In the genomic region with DNA sequence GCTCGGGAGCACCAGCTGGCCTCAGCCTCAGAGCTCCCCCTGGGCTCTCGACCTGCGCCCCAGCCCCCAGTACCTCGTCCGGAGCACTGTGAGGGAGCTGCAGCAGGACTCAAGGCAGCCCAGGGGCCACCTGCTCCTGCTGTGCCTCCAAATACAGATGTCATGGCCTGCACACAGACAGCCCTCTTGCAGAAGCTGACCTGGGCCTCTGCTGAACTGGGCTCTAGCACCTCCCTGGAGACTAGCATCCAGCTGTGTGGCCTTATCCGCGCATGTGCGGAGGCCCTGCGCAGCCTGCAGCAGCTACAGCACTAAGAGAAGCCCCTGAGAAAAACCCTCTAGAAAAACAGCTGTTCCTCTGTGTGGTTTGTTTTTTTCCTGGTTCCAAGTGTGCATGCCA, we compare ENCODE assay signal across 7 cellular contexts. TPM values are rescaled to one million over a fixed set of nuclear protein-coding genes. Genes with fewer than 3 reads are reported as not detected.
DNase-seq lines count a peak whose midpoint lies in the region; TF ChIP-seq lines count a peak whose summit lies in the region.

No MANE protein-coding gene starts in this region.

- H3K4me1 Mint-ChIP-seq in HFFc6 (ENCODE audit: low read depth): peaks cover 63% of the 10 kb centered on the region
- H3K4me1 Mint-ChIP-seq in activated CD4-positive, alpha-beta memory T cell treated with anti-CD3 and anti-CD28 coated beads, Interleukin-2, amount 10 ng/mL, durations not matched to agents 7 days and 5 days: peaks cover 62% of the 10 kb centered on the region

- peak overlapping the region; percentile 96 for H3K27ac Mint-ChIP-seq in HFFc6
- peak overlapping the region; percentile 87 for H3K27ac Mint-ChIP-seq in activated CD4-positive, alpha-beta memory T cell treated with anti-CD3 and anti-CD28 coated beads, Interleukin-2, amount 10 ng/mL, durations not matched to agents 7 days and 5 days

- H4K20me1 ChIP-seq in hepatocyte (ENCODE audit: insufficient read depth, poor library complexity, severe bottlenecking) (peaks cover 19% of the 10 kb centered on the region), smooth muscle cell (ENCODE audit: low read depth) (peaks cover 16% of the 10 kb centered on the region)

- H3K79me2 ChIP-seq in hepatocyte: peaks cover 59% of the 10 kb centered on the region
- peaks cover 52% of the 10 kb centered on the region for H3K79me2 ChIP-seq in smooth muscle cell (ENCODE audit: low read depth)

- 94% methylated on average over 9 of the region's 9 CpGs for WGBS in hepatocyte (ENCODE audit: low lambda C conversion rate, missing lambda C conversion rate)
- 91% methylated on average over 9 of the region's 9 CpGs for WGBS in smooth muscle cell (ENCODE audit: low lambda C conversion rate)

- H3F3A ChIP-seq in smooth muscle cell (ENCODE audit: low read depth): peaks cover 23% of the 10 kb centered on the region

- peak overlapping the region; percentile 92 for H3K9ac ChIP-seq in smooth muscle cell (ENCODE audit: low read depth)

- peaks cover 17% of the 10 kb centered on the region for H3K36me3 Mint-ChIP-seq in HFFc6 (ENCODE audit: low read depth)
- H3K36me3 Mint-ChIP-seq in activated CD4-positive, alpha-beta memory T cell treated with anti-CD3 and anti-CD28 coated beads, Interleukin-2, amount 10 ng/mL, durations not matched to agents 7 days and 5 days (ENCODE audit: low read depth): peaks cover 33% of the 10 kb centered on the region

- H2AFZ ChIP-seq in hepatocyte: no peak overlapping the region
- no peak overlapping the region for H2AFZ ChIP-seq in smooth muscle cell (ENCODE audit: low read depth)

- H3K4me2 ChIP-seq in hepatocyte: peak overlapping the region; percentile 98
- peak overlapping the region; percentile 87 for H3K4me2 ChIP-seq in smooth muscle cell

- H3K36me3 ChIP-seq in hepatocyte (replicated peaks; ENCODE audit: insufficient read depth, low read depth) (no peaks in the 10 kb centered on the region), smooth muscle cell (ENCODE audit: low read depth) (no peaks in the 10 kb centered on the region)

- no peaks in the 10 kb centered on the region for H3K9me3 Mint-ChIP-seq in HFFc6
- H3K9me3 Mint-ChIP-seq in activated CD4-positive, alpha-beta memory T cell treated with anti-CD3 and anti-CD28 coated beads, Interleukin-2, amount 10 ng/mL, durations not matched to agents 7 days and 5 days: no peaks in the 10 kb centered on the region

- DNase-seq in HFFc6 (no peak), hepatocyte (ENCODE audit: low spot score) (no peak), smooth muscle cell (lab: John Stamatoyannopoulos, UW; ENCODE audit: unreplicated experiment) (no peak), DMS79 (lab: John Stamatoyannopoulos, UW) (no peak), NOMO-1 (lab: John Stamatoyannopoulos, UW; ENCODE audit: unreplicated experiment in 2 of 2) (no peak)
- no peak for DNase-seq in activated CD4-positive, alpha-beta memory T cell treated with anti-CD3 and anti-CD28 coated beads, Interleukin-2, amount 10 ng/mL, durations not matched to agents 7 days and 5 days
- DNase-seq in stimulated activated CD8-positive, alpha-beta memory T cell treated with anti-CD3 and anti-CD28 coated beads, Interleukin-4, amount 100 ng/mL, for 48 hours: no peak

- peak overlapping the region; percentile 100 for H3K4me3 Mint-ChIP-seq in HFFc6
- H3K4me3 Mint-ChIP-seq in activated CD4-positive, alpha-beta memory T cell treated with anti-CD3 and anti-CD28 coated beads, Interleukin-2, amount 10 ng/mL, durations not matched to agents 7 days and 5 days: peak overlapping the region; percentile 100

- H3K4me1 ChIP-seq in hepatocyte (ENCODE audit: insufficient read depth): peaks cover 51% of the 10 kb centered on the region
- H3K4me1 ChIP-seq in smooth muscle cell (ENCODE audit: low read depth): peaks cover 32% of the 10 kb centered on the region

- CTCF ChIA-PET in activated CD4-positive, alpha-beta memory T cell treated with anti-CD3 and anti-CD28 coated beads, Interleukin-2, amount 10 ng/mL, durations not matched to agents 7 days and 5 days (lab: Charles Lee): interaction anchor here (0.7 to 5.7 kb wide), 13 partner anchors 10 to 288 kb away, joined by 3 to 88 read pairs (median 7); a partner anchor contains a TSS

- POLR2A ChIA-PET in activated CD4-positive, alpha-beta memory T cell treated with anti-CD3 and anti-CD28 coated beads, Interleukin-2, amount 10 ng/mL, durations not matched to agents 7 days and 5 days (lab: Charles Lee): interaction anchor here (0.7 to 5.5 kb wide), 18 partner anchors 11 to 454 kb away, joined by 3 to 65 read pairs (median 6); a partner anchor contains a TSS

- no peaks in the 10 kb centered on the region for H3K27me3 ChIP-seq in hepatocyte
- H3K27me3 ChIP-seq in smooth muscle cell (ENCODE audit: low read depth): no peaks in the 10 kb centered on the region

- H3K27me3 Mint-ChIP-seq in HFFc6 (ENCODE audit: insufficient read depth): peaks cover 16% of the 10 kb centered on the region
- H3K27me3 Mint-ChIP-seq in activated CD4-positive, alpha-beta memory T cell treated with anti-CD3 and anti-CD28 coated beads, Interleukin-2, amount 10 ng/mL, durations not matched to agents 7 days and 5 days: no peaks in the 10 kb centered on the region

- H3K9me2 ChIP-seq in hepatocyte (replicated peaks; ENCODE audit: insufficient read depth): no peaks in the 10 kb centered on the region

- H3K9me3 ChIP-seq in hepatocyte (ENCODE audit: low read depth) (no peaks in the 10 kb centered on the region), smooth muscle cell (replicated peaks; ENCODE audit: low read depth) (no peaks in the 10 kb centered on the region)

- H3K4me3 ChIP-seq in hepatocyte (no peak overlapping the region), smooth muscle cell (peak overlapping the region; percentile 90)

- H3K27ac ChIP-seq in hepatocyte: peak overlapping the region; percentile 57
- H3K27ac ChIP-seq in smooth muscle cell (ENCODE audit: low read depth): peak overlapping the region; percentile 89

- no peak for TF ChIP-seq CTCF in HFFc6 (IDR thresholded peaks at IDR 0.05)
- no peak for TF ChIP-seq CTCF in hepatocyte (IDR thresholded peaks at IDR 0.05; ENCODE audit: poor library complexity)
- TF ChIP-seq CTCF in smooth muscle cell (IDR thresholded peaks at IDR 0.05; ENCODE audit: borderline replicate concordance, insufficient read depth, poor library complexity, severe bottlenecking): no peak

RNA-seq across cellular contexts. Expression of a gene that starts 0.9 kb away (rescaled TPM):
- 10 to 100 TPM; 40.9 to 52.8 (median 43.7) TPM for total RNA-seq in HFFc6 (2021; fragmentation: NEBNext Ultra II Directional; extraction: Animal tissue kit (Norgen Biotek cat#: 25700))
- 10 to 100 TPM; 45.6 to 48.0 TPM for total RNA-seq in activated CD4-positive, alpha-beta memory T cell treated with anti-CD3 and anti-CD28 coated beads, Interleukin-2, amount 10 ng/mL, durations not matched to agents 7 days and 5 days
- 28.5 and 34.1 TPM in 2 replicates for total RNA-seq in hepatocyte
- 105 and 112 TPM in 2 replicates for polyA plus RNA-seq in hepatocyte
- 51.4 and 63.9 TPM in 2 replicates for total RNA-seq in smooth muscle cell
- polyA plus RNA-seq in smooth muscle cell: 174 TPM in 2 replicates

RNA-seq across cellular contexts. Expression of a gene that starts 1.1 kb away (rescaled TPM):
- total RNA-seq in HFFc6 (2021; fragmentation: NEBNext Ultra II Directional; extraction: Animal tissue kit (Norgen Biotek cat#: 25700)): 10 to 100 TPM; 57.7 to 72.0 (median 64.3) TPM
- total RNA-seq in activated CD4-positive, alpha-beta memory T cell treated with anti-CD3 and anti-CD28 coated beads, Interleukin-2, amount 10 ng/mL, durations not matched to agents 7 days and 5 days: 10 to 100 TPM; 25.3 to 27.8 TPM
- total RNA-seq in hepatocyte (20.5 and 20.8 TPM in 2 replicates), smooth muscle cell (45.9 and 55.5 TPM in 2 replicates)
- polyA plus RNA-seq in hepatocyte (52.4 and 57.3 TPM in 2 replicates), smooth muscle cell (105 and 108 TPM in 2 replicates)

RNA-seq across cellular contexts. Expression of a gene that starts 4.4 kb away (rescaled TPM):
- 10 to 100 TPM; 47.5 to 69.3 (median 61.3) TPM for total RNA-seq in HFFc6 (2021; fragmentation: NEBNext Ultra II Directional; extraction: Animal tissue kit (Norgen Biotek cat#: 25700))
- 100 to 1,000 TPM; 118 to 119 TPM for total RNA-seq in activated CD4-positive, alpha-beta memory T cell treated with anti-CD3 and anti-CD28 coated beads, Interleukin-2, amount 10 ng/mL, durations not matched to agents 7 days and 5 days
- total RNA-seq in hepatocyte (8.4 and 20.9 TPM in 2 replicates), smooth muscle cell (5.1 and 14.0 TPM in 2 replicates)
- polyA plus RNA-seq in hepatocyte (12.5 and 18.1 TPM in 2 replicates), smooth muscle cell (28.4 and 29.5 TPM in 2 replicates)

RNA-seq across cellular contexts. Expression of a gene that starts 13.3 kb away (rescaled TPM):
- total RNA-seq in HFFc6 (2021; fragmentation: NEBNext Ultra II Directional; extraction: Animal tissue kit (Norgen Biotek cat#: 25700)): 10 to 100 TPM; 64.0 to 78.1 (median 66.0) TPM
- total RNA-seq in activated CD4-positive, alpha-beta memory T cell treated with anti-CD3 and anti-CD28 coated beads, Interleukin-2, amount 10 ng/mL, durations not matched to agents 7 days and 5 days: 10 to 100 TPM; 55.4 to 60.0 TPM
- total RNA-seq in hepatocyte: 46.0 and 53.7 TPM in 2 replicates
- 85.3 and 101 TPM in 2 replicates for polyA plus RNA-seq in hepatocyte
- total RNA-seq in smooth muscle cell: 33.6 TPM in 2 replicates
- polyA plus RNA-seq in smooth muscle cell: 46.4 and 53.9 TPM in 2 replicates

RNA-seq across cellular contexts. Expression of a gene that starts 24.2 kb away (rescaled TPM):
- under 1 TPM in 3 of 6 experiments, not detected in 3; 0.16 to 0.31 (median 0.30) TPM for total RNA-seq in HFFc6 (2021; fragmentation: NEBNext Ultra II Directional; extraction: Animal tissue kit (Norgen Biotek cat#: 25700))
- total RNA-seq in activated CD4-positive, alpha-beta memory T cell treated with anti-CD3 and anti-CD28 coated beads, Interleukin-2, amount 10 ng/mL, durations not matched to agents 7 days and 5 days: 1 to 10 TPM in 1 of 2 experiments, under 1 TPM in 1; 0.80 to 1.0 TPM
- total RNA-seq in hepatocyte (not detected in 2 replicates), smooth muscle cell (1.7 TPM in 1 of 2 replicates, not detected in the other)
- polyA plus RNA-seq in hepatocyte (0.37 TPM in 1 of 2 replicates, not detected in the other), smooth muscle cell (not detected in 2 replicates)
